In the genomic region with DNA sequence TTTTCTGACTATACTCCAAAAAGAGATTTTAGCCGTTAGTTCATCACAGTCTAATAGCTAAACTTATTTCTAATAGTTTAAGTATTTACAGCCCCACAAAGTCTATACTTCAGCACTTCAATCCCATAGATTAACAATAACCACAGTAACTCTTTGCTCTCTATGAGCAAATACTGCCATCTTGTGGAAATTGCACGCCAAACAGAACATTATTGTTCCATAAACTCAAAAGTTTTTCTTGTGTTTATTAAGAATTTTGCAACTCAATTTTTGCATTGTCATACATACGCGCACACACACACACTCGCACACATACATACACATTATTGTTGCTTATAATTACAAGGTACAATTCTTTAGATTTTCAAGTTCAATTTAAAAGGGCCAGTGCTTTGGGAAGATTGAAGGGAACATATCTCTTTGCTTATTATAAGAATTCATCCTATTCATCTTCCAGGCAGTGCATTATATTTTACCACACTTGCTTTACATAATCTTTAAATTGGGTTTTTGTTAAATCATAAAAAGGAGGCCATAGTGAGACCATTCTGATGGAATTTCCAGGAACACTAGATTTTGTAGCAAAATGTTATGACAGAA, we compare ENCODE assay signal across 8 cellular contexts.
A peak's percentile ranks its signal among the peaks of the same experiment; 100 is the strongest.
DNase-seq lines count a peak whose midpoint lies in the region; ATAC-seq and TF ChIP-seq lines count a peak whose summit lies in the region.

No MANE protein-coding gene starts in this region.

- no peak overlapping the region for H3K27ac ChIP-seq in coronary artery

- peak; percentile 79 for ATAC-seq in GM18907 (IDR thresholded peaks at IDR 0.05; ENCODE audit: unreplicated experiment)
- ATAC-seq in HG03342 (IDR thresholded peaks at IDR 0.05; ENCODE audit: unreplicated experiment) = peak; percentile 69
- no peak for ATAC-seq in naive thymus-derived CD8-positive, alpha-beta T cell

- CTCF ChIA-PET in Caco-2 (lab: Charles Lee) = no interaction called here

- H3K4me3 ChIP-seq in Caco-2 (ENCODE audit: low read depth, low read length) (no peak overlapping the region), coronary artery (no peak overlapping the region)

- no peaks in the 10 kb centered on the region for H3K36me3 Mint-ChIP-seq in Caco-2 (ENCODE audit: insufficient read depth, unreplicated experiment)
- H3K36me3 Mint-ChIP-seq in naive thymus-derived CD8-positive, alpha-beta T cell = no peaks in the 10 kb centered on the region

- H3K27me3 Mint-ChIP-seq in Caco-2 (ENCODE audit: insufficient read depth, unreplicated experiment) = peaks cover 15% of the 10 kb centered on the region
- H3K27me3 Mint-ChIP-seq in naive thymus-derived CD8-positive, alpha-beta T cell = peaks cover 0 to 6% (median 3%) of the 10 kb centered on the region in 5 donors

- TF ChIP-seq CTCF in Caco-2 (IDR thresholded peaks at IDR 0.05; ENCODE audit: insufficient read depth in 1 of 2, low read depth in 1 of 2, low read length in 1 of 2, severe bottlenecking in 1 of 2, unreplicated experiment in 1 of 2) (peak; percentile 56 to 69), coronary artery (IDR thresholded peaks at IDR 0.05) (peak; percentile 54)

- intact Hi-C loops in Caco-2 (cut with micrococcal nuclease; ENCODE audit: unreplicated experiment) = loop anchor here (1.0 to 5.0 kb wide), 3 partner anchors 54 to 607 kb away; no protein-coding TSS in a partner anchor

- no peaks in the 10 kb centered on the region for H3K4me1 Mint-ChIP-seq in Caco-2 (ENCODE audit: low read depth, unreplicated experiment)
- H3K4me1 Mint-ChIP-seq in naive thymus-derived CD8-positive, alpha-beta T cell = no peaks in the 10 kb centered on the region

- DNase-seq in Caco-2 (peak in 1 of 2 experiments; percentile 29), NCI-H82 treated with DMSO at 0.1 percent for 48 hours (lab: John Stamatoyannopoulos, UW; ENCODE audit: unreplicated experiment) (peak; percentile 32), coronary artery (ENCODE audit: low spot score) (no peak), myocyte (ENCODE audit: low read depth) (peak; percentile 50)
- no peak for DNase-seq in naive thymus-derived CD8-positive, alpha-beta T cell
- DNase-seq in activated naive CD4-positive, alpha-beta T cell treated with anti-CD3 and anti-CD28 coated beads, Interleukin-2, amount 50 U/mL, for 16 hours = no peak

- H3K4me3 Mint-ChIP-seq in Caco-2 (ENCODE audit: unreplicated experiment) = no peak overlapping the region
- H3K4me3 Mint-ChIP-seq in naive thymus-derived CD8-positive, alpha-beta T cell = no peak overlapping the region

- H3K27ac Mint-ChIP-seq in Caco-2 (ENCODE audit: unreplicated experiment) = no peak overlapping the region
- H3K27ac Mint-ChIP-seq in naive thymus-derived CD8-positive, alpha-beta T cell = no peak overlapping the region

- H3K9me3 ChIP-seq in Caco-2 = no peaks in the 10 kb centered on the region

- POLR2A ChIA-PET in Caco-2 (lab: Charles Lee) = interaction anchor here (0.5 kb wide), 1 partner anchor 607 kb away, joined by 3 read pairs; no protein-coding TSS in a partner anchor
- POLR2A ChIA-PET in naive thymus-derived CD8-positive, alpha-beta T cell (lab: Charles Lee) = no interaction called here

- no peaks in the 10 kb centered on the region for H3K9me3 Mint-ChIP-seq in Caco-2 (ENCODE audit: unreplicated experiment)
- H3K9me3 Mint-ChIP-seq in naive thymus-derived CD8-positive, alpha-beta T cell = no peaks in the 10 kb centered on the region

- BruUV-seq in Caco-2 (replicated peaks; lab: Mats Ljungman, UMichigan) = no TSS peak

- no peaks in the 10 kb centered on the region for H3K36me3 ChIP-seq in Caco-2 (ENCODE audit: control insufficient read depth, insufficient read depth, low read length)

- no peaks in the 10 kb centered on the region for H3K27me3 ChIP-seq in Caco-2 (replicated peaks; ENCODE audit: control insufficient read depth, insufficient read depth, low read length)

- no peaks in the 10 kb centered on the region for H3K4me1 ChIP-seq in Caco-2

Comparison
In these comparisons a context has a peak if more than half of its experiments do, and no peak if none do; other contexts are left out.
1. DNase-seq: peak in NCI-H82 treated with DMSO at 0.1 percent for 48 hours (single experiment) and myocyte (single experiment); none in coronary artery (single experiment), naive thymus-derived CD8-positive, alpha-beta T cell (0 of 10) and activated naive CD4-positive, alpha-beta T cell treated with anti-CD3 and anti-CD28 coated beads, Interleukin-2, amount 50 U/mL, for 16 hours (single experiment).
2. ATAC-seq: peak in GM18907 (single experiment) and HG03342 (single experiment); none in naive thymus-derived CD8-positive, alpha-beta T cell (0 of 2).